8 cellular contexts compared by ENCODE assay signal in genomic region chr21:38720074-38720473, GRCh38.
"Had no signal": no experiment of that assay in that cellular context is flagged by ENCODE, and none has a peak within 500 bp of the region (broad histone marks: within the 10 kb centered on the region; RNA-seq: fewer than 3 reads in every experiment).

No MANE protein-coding gene starts in this region.

- H3K9ac ChIP-seq: KMS-11 had no signal

- FAIRE-seq: HepG2, HTR-8/SVneo had no signal

- DNase-seq: IMR-90, KBM-7, KG1 had no signal

- H3K4me3 Mint-ChIP-seq: IgD-negative memory B cell had no signal

- ATAC-seq: HepG2 had no signal

- H3K4me1 Mint-ChIP-seq: IgD-negative memory B cell had no signal

- H3K27ac ChIP-seq: HL-60, KMS-11 had no signal

- H3K27me3 Mint-ChIP-seq: IgD-negative memory B cell had no signal

- H3K27ac Mint-ChIP-seq: IgD-negative memory B cell had no signal

- H3K4me2 ChIP-seq: KMS-11 had no signal
